1 cellular context compared by ENCODE assay signal in genomic region chr7:92528188-92528957, GRCh38.
A peak's percentile ranks its signal among the peaks of the same experiment; 100 is the strongest.
TF ChIP-seq lines count a peak whose summit lies in the region.

Gene PEX1, minus strand, starts transcription at chr7:92528520. Its CDS starts 85 bp downstream, at chr7:92528435.
Gene RBM48, plus strand, starts transcription at chr7:92528795. Its CDS starts 19 bp downstream, at chr7:92528814.

TF ChIP-seq in K562, 482 proteins besides CTCF, POLR2A, EP300 and RAD21 (continued from another document and continues in another):
- no peak for TF ChIP-seq DACH1 (IDR thresholded peaks at IDR 0.05; ENCODE audit: partially characterized antibody)
- peak; percentile 62; the same call in 1 of the 2 replicates for TF ChIP-seq ZBTB1 (CRISPR knock-in tag; IDR thresholded peaks at IDR 0.05; ENCODE audit: borderline replicate concordance, low read depth)
- TF ChIP-seq XRCC4 (IDR thresholded peaks at IDR 0.05; ENCODE audit: extremely low read depth, insufficient read depth, insufficient read length): no peak
- peak; percentile 98 for TF ChIP-seq PHF20 (IDR thresholded peaks at IDR 0.05; ENCODE audit: partially characterized antibody)
- 0 out of 2 replicates have a peak, but pooled peaks have one; percentile 19 for TF ChIP-seq MAFK (IDR thresholded peaks at IDR 0.05; ENCODE audit: low read length)
- TF ChIP-seq ZNF318 (IDR thresholded peaks at IDR 0.05; ENCODE audit: borderline replicate concordance in 1 of 2, low read depth in 1 of 2): peak in 1 of 2 experiments; percentile 84; a peak in 2 of 4 replicates
- no peak for TF ChIP-seq NUFIP1 (IDR thresholded peaks at IDR 0.05; ENCODE audit: partially characterized antibody)
- TF ChIP-seq PRPF4 (IDR thresholded peaks at IDR 0.05; ENCODE audit: insufficient read depth, low read depth, low read length, poor library complexity, severe bottlenecking): no peak
- peak; percentile 85 for TF ChIP-seq POLR2H (tag; IDR thresholded peaks at IDR 0.05; ENCODE audit: low read depth)
- no peak for TF ChIP-seq CHD7 (IDR thresholded peaks at IDR 0.05; ENCODE audit: low read depth, low read length)
- no peak for TF ChIP-seq ZNF23 (CRISPR knock-in tag; IDR thresholded peaks at IDR 0.05)
- TF ChIP-seq MCM7 (IDR thresholded peaks at IDR 0.05): no peak
- no peak for TF ChIP-seq GTF2B (IDR thresholded peaks at IDR 0.05; ENCODE audit: extremely low read depth, insufficient read length)
- TF ChIP-seq ETV6 (IDR thresholded peaks at IDR 0.05; ENCODE audit: borderline replicate concordance in 1 of 2, low read depth in 2 of 2, low read length in 1 of 2): 0 out of 4 replicates have a peak, but pooled peaks of 1 of the 2 experiments have one; percentile 26
- TF ChIP-seq ETV6 (CRISPR knock-in tag; IDR thresholded peaks at IDR 0.05; ENCODE audit: borderline replicate concordance): no peak
- no peak for TF ChIP-seq NFXL1 (CRISPR knock-in tag; IDR thresholded peaks at IDR 0.05)
- no peak for TF ChIP-seq EZH2 (IDR thresholded peaks at IDR 0.05; ENCODE audit: borderline replicate concordance, low read depth, low read length)
- TF ChIP-seq CTBP1 (IDR thresholded peaks at IDR 0.05; ENCODE audit: borderline replicate concordance): peak; percentile 88; the same call in 1 of the 2 replicates
- no peak for TF ChIP-seq TEAD2 (tag; IDR thresholded peaks at IDR 0.05)
- peak; percentile 97 for TF ChIP-seq RBBP5 (IDR thresholded peaks at IDR 0.05; ENCODE audit: borderline replicate concordance, insufficient read depth, low read length, poor library complexity, severe bottlenecking)
- TF ChIP-seq HDAC3 (IDR thresholded peaks at IDR 0.05; ENCODE audit: borderline replicate concordance, partially characterized antibody): no peak
- no peak for TF ChIP-seq CREB3 (tag; conservative IDR thresholded peaks at IDR 0.05; ENCODE audit: low read depth)
- TF ChIP-seq CEBPZ (IDR thresholded peaks at IDR 0.05; ENCODE audit: borderline replicate concordance, low read depth, low read length): peak; percentile 75
